1 cellular context compared by ENCODE assay signal in the genomic region with DNA sequence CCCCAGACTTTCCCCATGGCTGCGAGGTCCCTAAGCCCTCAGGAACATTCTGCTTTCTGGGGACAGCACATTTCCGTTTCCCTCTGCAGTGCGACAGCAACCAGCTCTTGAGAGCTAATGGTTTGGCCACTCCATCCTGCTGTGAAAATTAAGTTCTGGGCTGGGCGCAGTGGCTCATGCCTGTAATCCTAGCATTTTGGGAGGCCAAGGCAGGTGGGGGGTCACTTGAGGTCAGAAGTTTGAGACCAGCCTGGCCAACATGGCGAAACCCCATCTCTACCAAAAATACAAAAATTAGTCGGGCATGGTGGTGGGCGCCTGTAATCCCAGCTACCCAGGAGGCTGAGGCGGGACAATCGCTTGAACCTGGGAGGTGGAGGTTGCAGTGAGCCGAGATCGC.
TF ChIP-seq lines count a peak whose summit lies in the region.

No MANE protein-coding gene starts in this region.

TF ChIP-seq in H1, 55 proteins besides CTCF, POLR2A, EP300 and RAD21:
- peak; percentile 36 for TF ChIP-seq NANOG (IDR thresholded peaks at IDR 0.05; ENCODE audit: insufficient read depth, low read depth, low read length, poor library complexity, severe bottlenecking)
